8 cellular contexts compared by ENCODE assay signal in genomic region chr9:86354048-86354881, GRCh38. TPM values are rescaled to one million over a fixed set of nuclear protein-coding genes. Genes with fewer than 3 reads are reported as not detected.
A peak's percentile ranks its signal among the peaks of the same experiment; 100 is the strongest.
DNase-seq lines count a peak whose midpoint lies in the region; ATAC-seq and TF ChIP-seq lines count a peak whose summit lies in the region.

TSS of gene TUT7 (minus strand) at chr9:86354410. CDS start at chr9:86353199, 1,211 bp downstream.

- intact Hi-C loops in esophagus muscularis mucosa (cut with DNase I), result loop anchor here (2.0 kb wide), 1 partner anchor 53 kb away; no protein-coding TSS in a partner anchor

- TF ChIP-seq CTCF in Peyer's patch (IDR thresholded peaks at IDR 0.05), result no peak
- no peak for TF ChIP-seq CTCF in esophagus muscularis mucosa (IDR thresholded peaks at IDR 0.05)

- TF ChIP-seq POLR2A in Peyer's patch (IDR thresholded peaks at IDR 0.05) (peak; percentile 69 to 86), esophagus muscularis mucosa (IDR thresholded peaks at IDR 0.05; ENCODE audit: low read depth) (peak; percentile 67)

- WGBS in esophagus muscularis mucosa, result 1% methylated on average over 40 of the region's 85 CpGs

- H3K4me1 ChIP-seq in Peyer's patch, result peaks cover 0 to 34% (median 10%) of the 10 kb centered on the region in 4 donors
- peaks cover 41 to 53% (median 48%) of the 10 kb centered on the region in 4 donors for H3K4me1 ChIP-seq in esophagus muscularis mucosa
- peaks cover 8 to 41% of the 10 kb centered on the region in 2 donors for H3K4me1 ChIP-seq in muscle layer of duodenum (ENCODE audit: control insufficient read depth in 1 of 2, insufficient read depth in 2 of 2, low read length in 2 of 2)

- H3K27me3 ChIP-seq in Peyer's patch (no peaks in the 10 kb centered on the region), esophagus muscularis mucosa (no peaks in the 10 kb centered on the region), muscle layer of duodenum (ENCODE audit: low read depth, low read length) (no peaks in the 10 kb centered on the region)

- ATAC-seq in GM21737 (IDR thresholded peaks at IDR 0.05; ENCODE audit: unreplicated experiment), result peak; percentile 84

- peak within 1 kb of the TSS; percentile 92 to 98 (median 97) for H3K27ac ChIP-seq in Peyer's patch
- H3K27ac ChIP-seq in esophagus muscularis mucosa (replicated peaks in 1 of 4), result peak within 1 kb of the TSS; percentile 92 to 97 (median 96)
- peak within 1 kb of the TSS; percentile 88 for H3K27ac ChIP-seq in muscle layer of duodenum (ENCODE audit: low read length)

- no peaks in the 10 kb centered on the region for H3K36me3 ChIP-seq in Peyer's patch
- H3K36me3 ChIP-seq in esophagus muscularis mucosa, result peaks cover 0 to 18% (median 5%) of the 10 kb centered on the region in 4 donors
- H3K36me3 ChIP-seq in muscle layer of duodenum (ENCODE audit: control insufficient read depth in 1 of 2, insufficient read depth in 2 of 2, low read length in 2 of 2), result peaks cover 0 to 5% of the 10 kb centered on the region in 2 donors

- DNase-seq in DMS79 (lab: John Stamatoyannopoulos, UW), result peak; percentile 51
- DNase-seq in KG1 (lab: John Stamatoyannopoulos, UW), result peak; percentile 67
- DNase-seq in Peyer's patch, result peak; percentile 90 to 100 (median 97)
- DNase-seq in activated T-cell treated with anti-CD3 and anti-CD28 coated beads, Interleukin-2, amount 50 U/mL, for 48 hours, result peak; percentile 97 to 98
- peak; percentile 98 for DNase-seq in esophagus muscularis mucosa (ENCODE audit: extremely low spot score)
- DNase-seq in stimulated activated CD8-positive, alpha-beta memory T cell treated with anti-CD3 and anti-CD28 coated beads, Interleukin-7, amount 100 ng/mL, for 24 hours (ENCODE audit: low read depth), result peak; percentile 88

- TF ChIP-seq EP300 in esophagus muscularis mucosa (IDR thresholded peaks at IDR 0.05), result no peak

- H3K9me3 ChIP-seq in Peyer's patch, result no peaks in the 10 kb centered on the region
- H3K9me3 ChIP-seq in esophagus muscularis mucosa, result no peaks in the 10 kb centered on the region
- H3K9me3 ChIP-seq in muscle layer of duodenum (ENCODE audit: control insufficient read depth in 1 of 2, low read length in 2 of 2), result no peaks in the 10 kb centered on the region

- peak within 1 kb of the TSS; percentile 89 to 98 (median 98) for H3K4me3 ChIP-seq in Peyer's patch
- peak within 1 kb of the TSS; percentile 71 to 98 (median 96) for H3K4me3 ChIP-seq in esophagus muscularis mucosa
- peak within 1 kb of the TSS; percentile 68 to 78 for H3K4me3 ChIP-seq in muscle layer of duodenum (ENCODE audit: low read depth in 1 of 2, low read length in 2 of 2)

RNA-seq across cellular contexts. Expression of gene TUT7, which starts in this region (rescaled TPM):
- total RNA-seq in Peyer's patch (10 to 100 TPM; 36.8 to 99.9 (median 50.4) TPM), esophagus muscularis mucosa (10 to 100 TPM; 24.5 to 33.0 (median 30.9) TPM)

Comparison
In these comparisons a context has a peak if more than half of its experiments do, and no peak if none do; other contexts are left out.
1. Peak in every context shown above with its lines: DNase-seq, ATAC-seq, H3K4me3 ChIP-seq and H3K27ac ChIP-seq.